Comparison of ENCODE assay signal across 1 cellular context in the genomic region with DNA sequence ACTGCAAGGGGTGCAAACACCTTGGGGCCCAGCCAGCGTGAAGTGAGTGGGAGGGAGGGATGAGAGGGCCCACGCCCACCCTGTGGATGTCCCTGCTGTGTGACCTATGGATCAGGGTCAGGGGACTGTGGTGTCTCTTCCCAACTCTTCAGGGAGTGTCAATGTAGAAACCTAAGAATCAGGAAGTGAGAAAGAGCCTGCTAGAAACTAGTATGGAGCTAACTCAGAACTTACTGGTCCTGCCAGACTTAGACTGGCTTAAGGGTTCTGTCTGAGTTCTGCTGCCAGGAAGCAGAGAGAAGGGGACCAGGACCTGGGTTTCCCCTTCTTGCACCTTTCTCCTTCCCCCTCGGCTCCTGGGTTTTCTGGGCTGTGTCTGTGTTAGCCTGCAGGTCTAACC.
TF ChIP-seq lines count a peak whose summit lies in the region.

No MANE protein-coding gene starts in this region.

TF ChIP-seq in SK-N-SH, 30 proteins besides CTCF, POLR2A, EP300 and RAD21 (continued from another document):
- TF ChIP-seq, protein P1, sequence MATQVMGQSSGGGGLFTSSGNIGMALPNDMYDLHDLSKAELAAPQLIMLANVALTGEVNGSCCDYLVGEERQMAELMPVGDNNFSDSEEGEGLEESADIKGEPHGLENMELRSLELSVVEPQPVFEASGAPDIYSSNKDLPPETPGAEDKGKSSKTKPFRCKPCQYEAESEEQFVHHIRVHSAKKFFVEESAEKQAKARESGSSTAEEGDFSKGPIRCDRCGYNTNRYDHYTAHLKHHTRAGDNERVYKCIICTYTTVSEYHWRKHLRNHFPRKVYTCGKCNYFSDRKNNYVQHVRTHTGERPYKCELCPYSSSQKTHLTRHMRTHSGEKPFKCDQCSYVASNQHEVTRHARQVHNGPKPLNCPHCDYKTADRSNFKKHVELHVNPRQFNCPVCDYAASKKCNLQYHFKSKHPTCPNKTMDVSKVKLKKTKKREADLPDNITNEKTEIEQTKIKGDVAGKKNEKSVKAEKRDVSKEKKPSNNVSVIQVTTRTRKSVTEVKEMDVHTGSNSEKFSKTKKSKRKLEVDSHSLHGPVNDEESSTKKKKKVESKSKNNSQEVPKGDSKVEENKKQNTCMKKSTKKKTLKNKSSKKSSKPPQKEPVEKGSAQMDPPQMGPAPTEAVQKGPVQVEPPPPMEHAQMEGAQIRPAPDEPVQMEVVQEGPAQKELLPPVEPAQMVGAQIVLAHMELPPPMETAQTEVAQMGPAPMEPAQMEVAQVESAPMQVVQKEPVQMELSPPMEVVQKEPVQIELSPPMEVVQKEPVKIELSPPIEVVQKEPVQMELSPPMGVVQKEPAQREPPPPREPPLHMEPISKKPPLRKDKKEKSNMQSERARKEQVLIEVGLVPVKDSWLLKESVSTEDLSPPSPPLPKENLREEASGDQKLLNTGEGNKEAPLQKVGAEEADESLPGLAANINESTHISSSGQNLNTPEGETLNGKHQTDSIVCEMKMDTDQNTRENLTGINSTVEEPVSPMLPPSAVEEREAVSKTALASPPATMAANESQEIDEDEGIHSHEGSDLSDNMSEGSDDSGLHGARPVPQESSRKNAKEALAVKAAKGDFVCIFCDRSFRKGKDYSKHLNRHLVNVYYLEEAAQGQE (IDR thresholded peaks at IDR 0.05; ENCODE audit: low read depth, low read length) = no peak
- TF ChIP-seq GABPA (IDR thresholded peaks at IDR 0.05; ENCODE audit: low read depth) (no peak), TAF1 (IDR thresholded peaks at IDR 0.05; ENCODE audit: borderline replicate concordance, low read depth, low read length) (no peak), NFIC (IDR thresholded peaks at IDR 0.05; ENCODE audit: borderline replicate concordance) (no peak), ZBTB33 (IDR thresholded peaks at IDR 0.05; ENCODE audit: borderline replicate concordance, low read depth) (no peak), RXRA (IDR thresholded peaks at IDR 0.05; ENCODE audit: borderline replicate concordance, low read depth) (no peak), RCOR1 (IDR thresholded peaks at IDR 0.05; ENCODE audit: low read length) (no peak), FOXM1 (IDR thresholded peaks at IDR 0.05; ENCODE audit: low read depth) (no peak), EZH2phosphoT487 (IDR thresholded peaks at IDR 0.05; ENCODE audit: borderline replicate concordance, low read depth) (no peak), JUND (IDR thresholded peaks at IDR 0.05) (no peak), NRF1 (IDR thresholded peaks at IDR 0.05; ENCODE audit: low read depth, low read length) (no peak), GATA2 (CRISPR knock-in tag; IDR thresholded peaks at IDR 0.05) (no peak)
